ENCODE assay signal across 26 cellular contexts in genomic region chr1:156220226-156220625, GRCh38. TPM values are rescaled to one million over a fixed set of nuclear protein-coding genes. Genes with fewer than 3 reads are reported as not detected.
DNase-seq lines count a peak whose midpoint lies in the region; ATAC-seq and TF ChIP-seq lines count a peak whose summit lies in the region.
"Had no signal": no experiment of that assay in that cellular context is flagged by ENCODE, and none has a peak within 500 bp of the region (broad histone marks: within the 10 kb centered on the region; RNA-seq: fewer than 3 reads in every experiment).

No MANE protein-coding gene starts in this region.

- H3K4me3 Mint-ChIP-seq in activated T-cell treated with anti-CD3 and anti-CD28 coated beads, Interleukin-2, amount 50 U/mL, for 24 hours = no peak overlapping the region
- no peak overlapping the region for H3K4me3 Mint-ChIP-seq in activated CD8-positive, alpha-beta T cell treated with anti-CD3 and anti-CD28 coated beads, Interleukin-2, amount 10 ng/mL, durations not matched to agents 7 days and 5 days
- H3K4me3 Mint-ChIP-seq in central memory CD8-positive, alpha-beta T cell = no peak overlapping the region
- H3K4me3 Mint-ChIP-seq: CD8-positive, alpha-beta T cell; stimulated activated memory B cell treated with anti-CD40 and anti-IgM and Interleukin-4, amounts not matched to agents 10 μg/mL and 1 μg/mL and 100 μg/mL, for 72 hours had no signal

- CTCF ChIA-PET in RWPE1 (lab: Yijun Ruan, JAX) = no interaction called here
- CTCF ChIA-PET in activated CD8-positive, alpha-beta T cell treated with anti-CD3 and anti-CD28 coated beads, Interleukin-2, amount 10 ng/mL, durations not matched to agents 7 days and 5 days (lab: Charles Lee) = no interaction called here

- DNase-seq in activated T-cell treated with anti-CD3 and anti-CD28 coated beads, Interleukin-2, amount 50 U/mL, for 24 hours = no peak
- DNase-seq in activated T-cell treated with anti-CD3 and anti-CD28 coated beads for 4 hours (no peak), RWPE1 (ENCODE audit: low spot score) (no peak)
- no peak for DNase-seq in activated CD8-positive, alpha-beta T cell treated with anti-CD3 and anti-CD28 coated beads, Interleukin-2, amount 10 ng/mL, durations not matched to agents 7 days and 5 days
- no peak for DNase-seq in central memory CD8-positive, alpha-beta T cell (ENCODE audit: low spot score in 2 of 2)
- no peak for DNase-seq in stimulated activated CD8-positive, alpha-beta memory T cell treated with anti-CD3 and anti-CD28 coated beads, Interleukin-4, amount 100 ng/mL, for 48 hours
- DNase-seq in stimulated activated CD4-positive, alpha-beta T cell treated with anti-CD3 and anti-CD28 coated beads, Interleukin-12 subunit alpha, Interleukin-12 subunit beta, amount 100 ng/mL, for 4 hours = no peak
- DNase-seq: activated CD4-positive, alpha-beta T cell treated with anti-CD3 and anti-CD28 coated beads for 1 hour; activated gamma-delta T cell treated with Interleukin-2 at 50 U/mL for 16 hours; CD8-positive, alpha-beta T cell; colonic mucosa; effector CD4-positive, alpha-beta T cell; gastrocnemius medialis; HCEC 1CT; MM.1S; naive thymus-derived CD8-positive, alpha-beta T cell; NCI-H1930; NCI-H526; psoas muscle; sigmoid colon; stimulated activated CD4-positive, alpha-beta T cell treated with anti-CD3 and anti-CD28 coated beads, Interleukin-4, amount 100 ng/mL, for 4 hours; T-cell; testis had no signal

- H3K4me1 Mint-ChIP-seq in activated T-cell treated with anti-CD3 and anti-CD28 coated beads, Interleukin-2, amount 50 U/mL, for 24 hours (ENCODE audit: low read depth) = peaks cover 79% of the 10 kb centered on the region
- H3K4me1 Mint-ChIP-seq in activated CD8-positive, alpha-beta T cell treated with anti-CD3 and anti-CD28 coated beads, Interleukin-2, amount 10 ng/mL, durations not matched to agents 7 days and 5 days (ENCODE audit: low read depth) = peaks cover 67% of the 10 kb centered on the region
- H3K4me1 Mint-ChIP-seq in central memory CD8-positive, alpha-beta T cell = peaks cover 28% of the 10 kb centered on the region

- no peaks in the 10 kb centered on the region for H3K27me3 Mint-ChIP-seq in activated T-cell treated with anti-CD3 and anti-CD28 coated beads, Interleukin-2, amount 50 U/mL, for 24 hours
- H3K27me3 Mint-ChIP-seq in activated CD8-positive, alpha-beta T cell treated with anti-CD3 and anti-CD28 coated beads, Interleukin-2, amount 10 ng/mL, durations not matched to agents 7 days and 5 days (ENCODE audit: low read depth) = no peaks in the 10 kb centered on the region
- no peaks in the 10 kb centered on the region for H3K27me3 Mint-ChIP-seq in central memory CD8-positive, alpha-beta T cell
- H3K27me3 Mint-ChIP-seq: naive thymus-derived CD8-positive, alpha-beta T cell; stimulated activated memory B cell treated with anti-CD40 and anti-IgM and Interleukin-4, amounts not matched to agents 10 μg/mL and 1 μg/mL and 100 μg/mL, for 72 hours; T-cell had no signal

- POLR2A ChIA-PET in RWPE1 (lab: Yijun Ruan, JAX; ENCODE audit: low non-redundant PET) = no interaction called here
- POLR2A ChIA-PET in activated CD8-positive, alpha-beta T cell treated with anti-CD3 and anti-CD28 coated beads, Interleukin-2, amount 10 ng/mL, durations not matched to agents 7 days and 5 days (lab: Charles Lee) = interaction anchor here (5.5 kb wide), 1 partner anchor 26 kb away, joined by 25 read pairs; the partner anchor contains the start of gene SLC25A44

- no peak for ATAC-seq in activated CD8-positive, alpha-beta T cell treated with anti-CD3 and anti-CD28 coated beads, Interleukin-2, amount 10 ng/mL, durations not matched to agents 7 days and 5 days
- ATAC-seq in central memory CD8-positive, alpha-beta T cell (replicated peaks; ENCODE audit: extremely low read depth, poor library complexity, severe bottlenecking) = no peak
- ATAC-seq: CD8-positive, alpha-beta T cell; gastrocnemius medialis; naive thymus-derived CD8-positive, alpha-beta T cell; psoas muscle; stimulated activated memory B cell treated with anti-CD40 and anti-IgM and Interleukin-4, amounts not matched to agents 10 μg/mL and 1 μg/mL and 100 μg/mL, for 72 hours; T-cell had no signal

- H3K27ac ChIP-seq in RWPE1 = peak overlapping the region; percentile 86; the same call in 1 of the 2 replicates
- H3K27ac ChIP-seq: cardiac muscle cell, colonic mucosa, gastrocnemius medialis, psoas muscle, sigmoid colon, testis had no signal

- H3K27ac Mint-ChIP-seq in activated T-cell treated with anti-CD3 and anti-CD28 coated beads, Interleukin-2, amount 50 U/mL, for 24 hours = peak overlapping the region; percentile 99
- peak overlapping the region; percentile 39 for H3K27ac Mint-ChIP-seq in activated CD8-positive, alpha-beta T cell treated with anti-CD3 and anti-CD28 coated beads, Interleukin-2, amount 10 ng/mL, durations not matched to agents 7 days and 5 days
- H3K27ac Mint-ChIP-seq in central memory CD8-positive, alpha-beta T cell (ENCODE audit: low read depth) = peak overlapping the region; percentile 50
- H3K27ac Mint-ChIP-seq: CD8-positive, alpha-beta T cell had no signal

- peaks cover 79% of the 10 kb centered on the region for H3K36me3 Mint-ChIP-seq in activated T-cell treated with anti-CD3 and anti-CD28 coated beads, Interleukin-2, amount 50 U/mL, for 24 hours (ENCODE audit: low read depth)
- peaks cover 59% of the 10 kb centered on the region for H3K36me3 Mint-ChIP-seq in activated CD8-positive, alpha-beta T cell treated with anti-CD3 and anti-CD28 coated beads, Interleukin-2, amount 10 ng/mL, durations not matched to agents 7 days and 5 days (ENCODE audit: low read depth)
- H3K36me3 Mint-ChIP-seq in central memory CD8-positive, alpha-beta T cell (ENCODE audit: insufficient read depth) = peaks cover 17% of the 10 kb centered on the region

- H3K9me3 Mint-ChIP-seq in activated T-cell treated with anti-CD3 and anti-CD28 coated beads, Interleukin-2, amount 50 U/mL, for 24 hours = peaks cover 3% of the 10 kb centered on the region
- H3K9me3 Mint-ChIP-seq in activated CD8-positive, alpha-beta T cell treated with anti-CD3 and anti-CD28 coated beads, Interleukin-2, amount 10 ng/mL, durations not matched to agents 7 days and 5 days (ENCODE audit: insufficient read depth) = no peaks in the 10 kb centered on the region
- no peaks in the 10 kb centered on the region for H3K9me3 Mint-ChIP-seq in central memory CD8-positive, alpha-beta T cell
- H3K9me3 Mint-ChIP-seq: CD8-positive, alpha-beta T cell; naive thymus-derived CD8-positive, alpha-beta T cell; stimulated activated memory B cell treated with anti-CD40 and anti-IgM and Interleukin-4, amounts not matched to agents 10 μg/mL and 1 μg/mL and 100 μg/mL, for 72 hours; T-cell had no signal

- no peak for TF ChIP-seq CTCF in RWPE1 (conservative IDR thresholded peaks at IDR 0.05; ENCODE audit: low read depth)

RNA-seq across cellular contexts. Expression of gene PMF1, which starts 7.4 kb away (rescaled TPM):
- 10 to 100 TPM; 72.3 to 77.3 TPM for total RNA-seq in activated CD8-positive, alpha-beta T cell treated with anti-CD3 and anti-CD28 coated beads, Interleukin-2, amount 10 ng/mL, durations not matched to agents 7 days and 5 days

RNA-seq across cellular contexts. Expression of gene BGLAP, which starts 21.8 kb away (rescaled TPM):
- 1 to 10 TPM; 2.8 TPM for total RNA-seq in activated CD8-positive, alpha-beta T cell treated with anti-CD3 and anti-CD28 coated beads, Interleukin-2, amount 10 ng/mL, durations not matched to agents 7 days and 5 days
- total RNA-seq: gastrocnemius medialis, kidney epithelial cell had no signal

RNA-seq across cellular contexts. Expression of gene SLC25A44, which starts 26.3 kb away (rescaled TPM):
- 10 to 100 TPM; 31.8 to 33.8 TPM for total RNA-seq in activated CD8-positive, alpha-beta T cell treated with anti-CD3 and anti-CD28 coated beads, Interleukin-2, amount 10 ng/mL, durations not matched to agents 7 days and 5 days

RNA-seq across cellular contexts. Expression of gene PAQR6, which starts 27.6 kb away (rescaled TPM):
- total RNA-seq in activated CD8-positive, alpha-beta T cell treated with anti-CD3 and anti-CD28 coated beads, Interleukin-2, amount 10 ng/mL, durations not matched to agents 7 days and 5 days = 1 to 10 TPM; 8.6 to 9.9 TPM

Comparison
In these comparisons a context has a peak if more than half of its experiments do, and no peak if none do; other contexts are left out.
1. H3K27ac Mint-ChIP-seq: peak in every context shown above with its lines; median percentile 99 in activated T-cell treated with anti-CD3 and anti-CD28 coated beads, Interleukin-2, amount 50 U/mL, for 24 hours; 50 in central memory CD8-positive, alpha-beta T cell; 39 in activated CD8-positive, alpha-beta T cell treated with anti-CD3 and anti-CD28 coated beads, Interleukin-2, amount 10 ng/mL, durations not matched to agents 7 days and 5 days.